Comparison of ENCODE assay signal across 8 cellular contexts in the genomic region with DNA sequence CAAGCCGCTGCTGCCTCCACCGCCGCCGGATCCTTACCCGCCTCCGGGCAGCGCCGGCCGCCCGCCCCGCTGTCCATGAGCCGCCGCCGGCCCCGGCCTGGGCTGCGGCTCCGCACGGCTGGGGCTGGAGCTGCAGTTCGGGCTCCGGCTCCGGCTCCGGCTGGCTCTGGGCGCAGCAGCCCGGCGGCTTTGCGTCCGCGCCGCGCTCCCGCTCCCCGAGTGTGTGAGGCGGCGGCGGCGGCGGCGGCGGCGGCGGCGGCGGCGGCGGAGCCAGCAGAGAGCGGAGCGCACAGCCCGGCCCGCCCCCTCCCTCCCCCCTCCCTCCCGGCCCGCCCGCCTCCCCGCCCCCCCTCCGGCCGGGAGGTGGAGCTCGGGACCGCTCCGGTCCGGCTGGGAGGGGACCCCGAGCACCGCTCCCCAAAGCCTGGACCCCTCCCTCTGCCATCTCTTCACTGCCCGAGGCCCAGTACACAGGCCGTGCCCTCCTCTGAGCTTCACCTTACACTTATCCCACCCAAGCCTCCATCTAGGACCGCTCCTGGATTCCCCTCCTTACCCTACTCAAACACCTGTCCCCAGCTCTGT. TPM values are rescaled to one million over a fixed set of nuclear protein-coding genes. Genes with fewer than 3 reads are reported as not detected.
A peak's percentile ranks its signal among the peaks of the same experiment; 100 is the strongest.
DNase-seq lines count a peak whose midpoint lies in the region; ATAC-seq and TF ChIP-seq lines count a peak whose summit lies in the region.

A gene (minus strand): TSS at position 225 of the 585 bp plus-strand sequence. CDS start 148 bp downstream, at position 77.

- H3K36me3 ChIP-seq in muscle layer of colon (ENCODE audit: insufficient read depth, low read length) (no peaks in the 10 kb centered on the region), upper lobe of left lung (no peaks in the 10 kb centered on the region)

- 0 to 1% methylated on average over 3 to 14 of the region's 64 CpGs for WGBS in upper lobe of left lung, 2 donors

- TF ChIP-seq CTCF in HFF-Myc (IDR thresholded peaks at IDR 0.05; ENCODE audit: low read depth, low read length, missing control alignments) (no peak), upper lobe of left lung (IDR thresholded peaks at IDR 0.05) (peak in 1 of 6 experiments; percentile 13)

- H3K9ac ChIP-seq in muscle layer of colon (ENCODE audit: low read length): peak within 1 kb of the TSS; percentile 45

- POLR2A ChIA-PET in activated CD8-positive, alpha-beta T cell treated with anti-CD3 and anti-CD28 coated beads, Interleukin-2, amount 10 ng/mL, durations not matched to agents 7 days and 5 days (lab: Charles Lee): interaction anchor here (0.5 kb wide), 1 partner anchor 41 kb away, joined by 3 read pairs; no protein-coding TSS in a partner anchor

- no peak within 1 kb of the TSS for H3K27ac Mint-ChIP-seq in activated CD8-positive, alpha-beta T cell treated with anti-CD3 and anti-CD28 coated beads, Interleukin-2, amount 10 ng/mL, durations not matched to agents 7 days and 5 days

- peak; percentile 79 for DNase-seq in Ammon's horn (ENCODE audit: low spot score)
- DNase-seq in HFF-Myc (ENCODE audit: extremely low read depth, low read depth): no peak
- DNase-seq in activated CD8-positive, alpha-beta T cell treated with anti-CD3 and anti-CD28 coated beads, Interleukin-2, amount 10 ng/mL, durations not matched to agents 7 days and 5 days: no peak
- DNase-seq in fibroblast of gingiva (ENCODE audit: low read depth): peak; percentile 6
- DNase-seq in upper lobe of left lung: peak in 1 of 2 donors; percentile 91

- no peak for TF ChIP-seq EP300 in upper lobe of left lung (IDR thresholded peaks at IDR 0.05)

- H3K27me3 Mint-ChIP-seq in activated CD8-positive, alpha-beta T cell treated with anti-CD3 and anti-CD28 coated beads, Interleukin-2, amount 10 ng/mL, durations not matched to agents 7 days and 5 days (ENCODE audit: low read depth): peaks cover 77% of the 10 kb centered on the region

- peak within 1 kb of the TSS; percentile 55 for H3K27ac ChIP-seq in muscle layer of colon (ENCODE audit: low read depth, low read length)
- H3K27ac ChIP-seq in upper lobe of left lung: peak within 1 kb of the TSS; percentile 92 to 93 (median 92)

- H3K9me3 ChIP-seq in muscle layer of colon (ENCODE audit: low read length) (no peaks in the 10 kb centered on the region), upper lobe of left lung (no peaks in the 10 kb centered on the region)

- H3K4me3 Mint-ChIP-seq in activated CD8-positive, alpha-beta T cell treated with anti-CD3 and anti-CD28 coated beads, Interleukin-2, amount 10 ng/mL, durations not matched to agents 7 days and 5 days: peak within 1 kb of the TSS; percentile 30

- H3K27me3 ChIP-seq in muscle layer of colon (ENCODE audit: control insufficient read depth in 1 of 2, insufficient read depth in 2 of 2, low read length in 2 of 2) (peaks cover 48 to 51% of the 10 kb centered on the region in 2 donors), upper lobe of left lung (peaks cover 0 to 21% (median 14%) of the 10 kb centered on the region in 4 donors)

- CTCF ChIA-PET in activated CD8-positive, alpha-beta T cell treated with anti-CD3 and anti-CD28 coated beads, Interleukin-2, amount 10 ng/mL, durations not matched to agents 7 days and 5 days (lab: Charles Lee): interaction anchor here (0.8 to 7.8 kb wide), 32 partner anchors 9 to 286 kb away, joined by 3 to 148 read pairs (median 7); a partner anchor contains a TSS

- H3K4me1 Mint-ChIP-seq in activated CD8-positive, alpha-beta T cell treated with anti-CD3 and anti-CD28 coated beads, Interleukin-2, amount 10 ng/mL, durations not matched to agents 7 days and 5 days (ENCODE audit: low read depth): peaks cover 24% of the 10 kb centered on the region

- H3K36me3 Mint-ChIP-seq in activated CD8-positive, alpha-beta T cell treated with anti-CD3 and anti-CD28 coated beads, Interleukin-2, amount 10 ng/mL, durations not matched to agents 7 days and 5 days (ENCODE audit: low read depth): no peaks in the 10 kb centered on the region

- H3K4me3 ChIP-seq in HFF-Myc (replicated peaks; ENCODE audit: low read depth, low read length) (peak within 1 kb of the TSS; percentile 19), muscle layer of colon (ENCODE audit: low read depth in 1 of 2, low read length in 2 of 2) (peak within 1 kb of the TSS; percentile 51 to 82), upper lobe of left lung (peak within 1 kb of the TSS; percentile 63 to 88 (median 78))

- H3K4me1 ChIP-seq in muscle layer of colon (ENCODE audit: insufficient read depth, low read length) (peaks cover 18% of the 10 kb centered on the region), upper lobe of left lung (peaks cover 43 to 98% (median 50%) of the 10 kb centered on the region in 4 donors)

- TF ChIP-seq POLR2A in upper lobe of left lung (IDR thresholded peaks at IDR 0.05): peak in 1 of 4 donors; percentile 75

- ATAC-seq in activated CD8-positive, alpha-beta T cell treated with anti-CD3 and anti-CD28 coated beads, Interleukin-2, amount 10 ng/mL, durations not matched to agents 7 days and 5 days: peak; percentile 21
- ATAC-seq in upper lobe of left lung (ENCODE audit: low FRiP score in 2 of 2) (peak; percentile 34 to 50), GM19351 (IDR thresholded peaks at IDR 0.05; ENCODE audit: unreplicated experiment) (no peak), HG03039 (IDR thresholded peaks at IDR 0.05; ENCODE audit: unreplicated experiment) (no peak)

- H3K9me3 Mint-ChIP-seq in activated CD8-positive, alpha-beta T cell treated with anti-CD3 and anti-CD28 coated beads, Interleukin-2, amount 10 ng/mL, durations not matched to agents 7 days and 5 days (ENCODE audit: insufficient read depth): no peaks in the 10 kb centered on the region

RNA-seq across cellular contexts. Expression of the gene that starts here (rescaled TPM):
- total RNA-seq in activated CD8-positive, alpha-beta T cell treated with anti-CD3 and anti-CD28 coated beads, Interleukin-2, amount 10 ng/mL, durations not matched to agents 7 days and 5 days: not detected
- total RNA-seq in upper lobe of left lung: 100 to 1,000 TPM in 1 of 6 donors, 10 to 100 TPM in 5; 41.3 to 133 (median 81.6) TPM

Comparison
In these comparisons a context has a peak if more than half of its experiments do, and no peak if none do; other contexts are left out.
1. RNA of the gene that starts here (total RNA-seq): 41.3 to 133 TPM in upper lobe of left lung; not detected in activated CD8-positive, alpha-beta T cell treated with anti-CD3 and anti-CD28 coated beads, Interleukin-2, amount 10 ng/mL, durations not matched to agents 7 days and 5 days; every median in the first group is over 10 times any median in the second.
2. Peak in ATAC-seq in activated CD8-positive, alpha-beta T cell treated with anti-CD3 and anti-CD28 coated beads, Interleukin-2, amount 10 ng/mL, durations not matched to agents 7 days and 5 days; RNA of the gene not detected or under 1 TPM.
3. DNase-seq: peak in Ammon's horn (single experiment) and fibroblast of gingiva (single experiment); none in HFF-Myc (single experiment) and activated CD8-positive, alpha-beta T cell treated with anti-CD3 and anti-CD28 coated beads, Interleukin-2, amount 10 ng/mL, durations not matched to agents 7 days and 5 days (single experiment).
4. H3K4me3 ChIP-seq: peak in every context shown above with its lines; median percentile 78 in upper lobe of left lung; 66 in muscle layer of colon; 19 in HFF-Myc.
5. ATAC-seq: peak in upper lobe of left lung (2 of 2); none in GM19351 (single experiment) and HG03039 (single experiment).